ENCODE assay signal across 8 cellular contexts in genomic region chr6:158819213-158819976, GRCh38. TPM values are rescaled to one million over a fixed set of nuclear protein-coding genes. Genes with fewer than 3 reads are reported as not detected.
DNase-seq lines count a peak whose midpoint lies in the region; ATAC-seq, FAIRE-seq and TF ChIP-seq lines count a peak whose summit lies in the region.

EZR (minus strand) TSS chr6:158819368; CDS start chr6:158818093, 1,275 bp downstream.

- no peak for TF ChIP-seq CTCF in testis (IDR thresholded peaks at IDR 0.05)

- peak; percentile 46 for ATAC-seq in GM21515 (IDR thresholded peaks at IDR 0.05; ENCODE audit: unreplicated experiment)

- H3K36me3 ChIP-seq in testis (ENCODE audit: low read depth, missing control alignments): no peaks in the 10 kb centered on the region

- H3K27ac ChIP-seq in testis: peak within 1 kb of the TSS; percentile 96 to 97

- H3K9me3 ChIP-seq in testis: no peaks in the 10 kb centered on the region

- H3K27me3 Mint-ChIP-seq in IgD-negative memory B cell: no peaks in the 10 kb centered on the region

- peak within 1 kb of the TSS; percentile 91 to 100 (median 92) for H3K27ac Mint-ChIP-seq in IgD-negative memory B cell

- H3K27me3 ChIP-seq in testis: no peaks in the 10 kb centered on the region

- peak; percentile 69 for DNase-seq in DMS153 (lab: John Stamatoyannopoulos, UW)
- peak; percentile 38 for DNase-seq in SHP77 treated with DMSO at 0.1 percent for 48 hours (lab: John Stamatoyannopoulos, UW)
- DNase-seq in activated gamma-delta T cell (lab: John Stamatoyannopoulos, UW): peak; percentile 77
- DNase-seq in frontal cortex (ENCODE audit: low spot score in 2 of 2): peak; percentile 68 to 75
- DNase-seq in occipital lobe (lab: John Stamatoyannopoulos, UW): no peak
- peak; percentile 92 for DNase-seq in testis

- peaks cover 25 to 44% (median 31%) of the 10 kb centered on the region in 3 donors for H3K4me1 Mint-ChIP-seq in IgD-negative memory B cell

- no peak for FAIRE-seq in frontal cortex (lab: Jason Lieb, UNC)

- peak within 1 kb of the TSS; percentile 68 to 99 (median 90) for H3K4me3 Mint-ChIP-seq in IgD-negative memory B cell

- no peak for TF ChIP-seq POLR2A in testis (IDR thresholded peaks at IDR 0.05)

- H3K4me3 ChIP-seq in testis: peak within 1 kb of the TSS; percentile 88 to 98

- peaks cover 18% of the 10 kb centered on the region for H3K36me3 Mint-ChIP-seq in IgD-negative memory B cell

- intact Hi-C loops in testis (cut with DNase I; ENCODE audit: low total_unique reads): loop anchor here (10.0 kb wide), 1 partner anchor 115 kb away; no protein-coding TSS in a partner anchor

- peaks cover 11% of the 10 kb centered on the region for H3K4me1 ChIP-seq in testis

- WGBS in testis, 2 donors: 5 to 12% methylated on average over 38 to 39 of the region's 67 CpGs

- H3K9me3 Mint-ChIP-seq in IgD-negative memory B cell: no peaks in the 10 kb centered on the region

RNA-seq across cellular contexts. Expression of gene EZR, which starts in this region (rescaled TPM):
- polyA plus RNA-seq in IgD-negative memory B cell (588 TPM), testis (ENCODE audit: insufficient read depth, low read depth, low replicate concordance) (129 TPM)
- total RNA-seq in frontal cortex (114 TPM), occipital lobe (162 TPM), testis (100 to 1,000 TPM; 164 to 199 TPM)
